In the genomic region with DNA sequence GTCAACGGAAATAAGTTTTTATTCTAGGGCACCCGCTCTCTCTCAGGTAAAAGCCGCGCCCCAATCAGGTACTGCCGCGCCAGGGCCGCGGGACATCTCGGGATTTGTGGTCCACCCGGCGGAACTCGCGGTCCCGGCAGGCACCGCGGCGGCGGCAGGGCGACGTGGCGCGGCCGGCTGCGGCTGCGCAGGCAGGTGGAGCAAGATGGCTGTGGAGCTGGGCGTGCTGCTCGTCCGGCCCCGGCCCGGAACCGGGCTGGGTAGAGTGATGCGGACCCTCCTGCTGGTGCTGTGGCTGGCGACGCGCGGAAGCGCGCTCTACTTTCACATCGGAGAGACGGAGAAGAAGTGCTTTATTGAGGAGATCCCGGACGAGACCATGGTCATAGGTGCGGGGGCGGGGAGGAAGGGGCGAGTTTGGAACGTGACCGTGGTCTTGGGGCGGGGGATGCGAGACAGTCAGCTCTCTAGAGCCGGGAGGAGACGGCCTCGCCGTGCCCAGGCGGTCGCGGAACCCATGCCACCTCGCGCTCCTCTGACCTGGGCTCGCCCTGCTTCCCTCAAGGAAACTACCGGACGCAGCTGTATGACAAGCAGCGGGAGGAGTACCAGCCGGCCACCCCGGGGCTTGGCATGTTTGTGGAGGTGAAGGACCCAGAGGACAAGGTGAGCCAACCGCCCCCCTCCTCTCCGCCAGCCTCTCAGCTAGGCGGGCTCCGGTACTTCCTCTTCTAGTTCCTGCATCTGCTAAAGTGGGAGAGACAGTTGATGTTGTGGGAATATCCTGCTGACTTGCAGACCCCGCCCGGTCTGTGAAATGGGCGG, we compare ENCODE assay signal across 8 cellular contexts. TPM values are rescaled to one million over a fixed set of nuclear protein-coding genes. Genes with fewer than 3 reads are reported as not detected.
DNase-seq lines count a peak whose midpoint lies in the region; ATAC-seq, FAIRE-seq and TF ChIP-seq lines count a peak whose summit lies in the region.

A gene (plus strand): TSS at position 194 of the 825 bp plus-strand sequence. CDS start 12 bp downstream, at position 206.

- no peak for TF ChIP-seq EP300 in A549 (IDR thresholded peaks at IDR 0.05)

- peaks cover 20% of the 10 kb centered on the region for H3K4me1 Mint-ChIP-seq in central memory CD8-positive, alpha-beta T cell

- H3K36me3 Mint-ChIP-seq in central memory CD8-positive, alpha-beta T cell (ENCODE audit: insufficient read depth): peaks cover 30% of the 10 kb centered on the region

- FAIRE-seq in A549 (lab: Jason Lieb, UNC): no peak

- ATAC-seq in A549 (peak; percentile 97 to 99), GM18517 (IDR thresholded peaks at IDR 0.05; ENCODE audit: unreplicated experiment) (peak; percentile 88), HG03025 (IDR thresholded peaks at IDR 0.05; ENCODE audit: low FRiP score, unreplicated experiment) (peak; percentile 96)
- peak; percentile 96 to 97 for ATAC-seq in activated CD4-positive, CD25-positive, alpha-beta regulatory T cell treated with anti-CD3 and anti-CD28 coated beads, Interleukin-2, amount 50 U/mL, for 24 hours
- ATAC-seq in central memory CD8-positive, alpha-beta T cell (replicated peaks; ENCODE audit: extremely low read depth, poor library complexity, severe bottlenecking): peak; percentile 97

- CTCF ChIA-PET in A549 (lab: Yijun Ruan, JAX): interaction anchor here (1.0 to 4.9 kb wide), 5 partner anchors 16 to 101 kb away, joined by 3 to 24 read pairs (median 4); no protein-coding TSS in a partner anchor

- H3K27me3 Mint-ChIP-seq in central memory CD8-positive, alpha-beta T cell: peaks cover 11% of the 10 kb centered on the region

- peaks cover 10% of the 10 kb centered on the region; the same call in 2 of the 3 replicates for H3K4me1 ChIP-seq in A549

- H3K27ac Mint-ChIP-seq in central memory CD8-positive, alpha-beta T cell (ENCODE audit: low read depth): peak within 1 kb of the TSS; percentile 97

- H3K4me3 ChIP-seq in A549: peak within 1 kb of the TSS; percentile 94

- peak; percentile 98 for TF ChIP-seq POLR2A in A549 (IDR thresholded peaks at IDR 0.05; ENCODE audit: low read length)

- TF ChIP-seq RAD21 in A549 (conservative IDR thresholded peaks at IDR 0.05 in 1 of 2, IDR thresholded peaks at IDR 0.05 in 1 of 2): no peak

- H3K9me3 Mint-ChIP-seq in central memory CD8-positive, alpha-beta T cell: no peaks in the 10 kb centered on the region

- peak within 1 kb of the TSS; percentile 92 to 96 for H3K27ac ChIP-seq in A549

- H3K4me3 Mint-ChIP-seq in central memory CD8-positive, alpha-beta T cell: peak within 1 kb of the TSS; percentile 97

- H3K9me3 ChIP-seq in A549: no peaks in the 10 kb centered on the region

- WGBS in A549 (ENCODE audit: missing lambda C conversion rate): 1% methylated on average over 34 of the region's 71 CpGs

- peak within 1 kb of the TSS; percentile 95 for H3K4me2 ChIP-seq in A549

- TF ChIP-seq CTCF in A549 (IDR thresholded peaks at IDR 0.05): no peak

- POLR2A ChIA-PET in A549 (lab: Yijun Ruan, JAX): interaction anchor here (0.6 to 1.4 kb wide), 5 partner anchors 11 to 95 kb away, joined by 3 to 5 read pairs (median 4); a partner anchor contains a TSS

- peak; percentile 80 to 87 for DNase-seq in A549 (ENCODE audit: low read depth in 1 of 2, low spot score in 1 of 2)
- DNase-seq in NCI-H2171 (lab: John Stamatoyannopoulos, UW): peak; percentile 64
- DNase-seq in central memory CD8-positive, alpha-beta T cell (ENCODE audit: low spot score in 2 of 2): peak; percentile 74
- DNase-seq in iris pigment epithelial cell (ENCODE audit: low read depth): peak; percentile 82
- DNase-seq in stimulated activated CD4-positive, alpha-beta T cell treated with anti-CD3 and anti-CD28 coated beads, Interleukin-12 subunit alpha, Interleukin-12 subunit beta, amount 100 ng/mL, for 24 hours (ENCODE audit: low read depth in 2 of 2): peak; percentile 77 to 81

TF ChIP-seq in A549, 52 proteins besides CTCF, POLR2A, EP300 and RAD21 (continues in another document):
- no peak for TF ChIP-seq RNF2 (IDR thresholded peaks at IDR 0.05; ENCODE audit: borderline replicate concordance, low read depth)
- TF ChIP-seq, protein P1, sequence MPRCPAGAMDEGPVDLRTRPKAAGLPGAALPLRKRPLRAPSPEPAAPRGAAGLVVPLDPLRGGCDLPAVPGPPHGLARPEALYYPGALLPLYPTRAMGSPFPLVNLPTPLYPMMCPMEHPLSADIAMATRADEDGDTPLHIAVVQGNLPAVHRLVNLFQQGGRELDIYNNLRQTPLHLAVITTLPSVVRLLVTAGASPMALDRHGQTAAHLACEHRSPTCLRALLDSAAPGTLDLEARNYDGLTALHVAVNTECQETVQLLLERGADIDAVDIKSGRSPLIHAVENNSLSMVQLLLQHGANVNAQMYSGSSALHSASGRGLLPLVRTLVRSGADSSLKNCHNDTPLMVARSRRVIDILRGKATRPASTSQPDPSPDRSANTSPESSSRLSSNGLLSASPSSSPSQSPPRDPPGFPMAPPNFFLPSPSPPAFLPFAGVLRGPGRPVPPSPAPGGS (IDR thresholded peaks at IDR 0.05): peak; percentile 88
- no peak for TF ChIP-seq HOXB13 (CRISPR knock-in tag; IDR thresholded peaks at IDR 0.05; ENCODE audit: low read depth)
- TF ChIP-seq CHD2 (IDR thresholded peaks at IDR 0.05; ENCODE audit: low read length, partially characterized antibody): peak; percentile 24
- TF ChIP-seq MAZ (IDR thresholded peaks at IDR 0.05; ENCODE audit: borderline replicate concordance, low read depth, low read length): no peak
- TF ChIP-seq TFCP2L1 (CRISPR knock-in tag; IDR thresholded peaks at IDR 0.05): no peak
- no peak for TF ChIP-seq FOSL2 (IDR thresholded peaks at IDR 0.05)
- TF ChIP-seq FOSL2 (CRISPR knock-in tag; IDR thresholded peaks at IDR 0.05): no peak
- TF ChIP-seq, protein P2, sequence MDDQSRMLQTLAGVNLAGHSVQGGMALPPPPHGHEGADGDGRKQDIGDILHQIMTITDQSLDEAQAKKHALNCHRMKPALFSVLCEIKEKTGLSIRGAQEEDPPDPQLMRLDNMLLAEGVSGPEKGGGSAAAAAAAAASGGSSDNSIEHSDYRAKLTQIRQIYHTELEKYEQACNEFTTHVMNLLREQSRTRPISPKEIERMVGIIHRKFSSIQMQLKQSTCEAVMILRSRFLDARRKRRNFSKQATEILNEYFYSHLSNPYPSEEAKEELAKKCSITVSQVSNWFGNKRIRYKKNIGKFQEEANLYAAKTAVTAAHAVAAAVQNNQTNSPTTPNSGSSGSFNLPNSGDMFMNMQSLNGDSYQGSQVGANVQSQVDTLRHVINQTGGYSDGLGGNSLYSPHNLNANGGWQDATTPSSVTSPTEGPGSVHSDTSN (IDR thresholded peaks at IDR 0.05): no peak
- TF ChIP-seq, protein P3, sequence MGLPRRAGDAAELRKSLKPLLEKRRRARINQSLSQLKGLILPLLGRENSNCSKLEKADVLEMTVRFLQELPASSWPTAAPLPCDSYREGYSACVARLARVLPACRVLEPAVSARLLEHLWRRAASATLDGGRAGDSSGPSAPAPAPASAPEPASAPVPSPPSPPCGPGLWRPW (IDR thresholded peaks at IDR 0.05): no peak
- no peak for TF ChIP-seq ESRRA (IDR thresholded peaks at IDR 0.05; ENCODE audit: borderline replicate concordance, low read length)
- TF ChIP-seq CHD4 (IDR thresholded peaks at IDR 0.05; ENCODE audit: borderline replicate concordance): no peak
- TF ChIP-seq NPAS2 (CRISPR knock-in tag; IDR thresholded peaks at IDR 0.05; ENCODE audit: borderline replicate concordance): no peak
- no peak for TF ChIP-seq RFX5 (IDR thresholded peaks at IDR 0.05)
- TF ChIP-seq NR3C1 (IDR thresholded peaks at IDR 0.05): no peak
- TF ChIP-seq MYC (IDR thresholded peaks at IDR 0.05; ENCODE audit: borderline replicate concordance, low read length): no peak
- TF ChIP-seq, protein P4, sequence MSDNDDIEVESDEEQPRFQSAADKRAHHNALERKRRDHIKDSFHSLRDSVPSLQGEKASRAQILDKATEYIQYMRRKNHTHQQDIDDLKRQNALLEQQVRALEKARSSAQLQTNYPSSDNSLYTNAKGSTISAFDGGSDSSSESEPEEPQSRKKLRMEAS (IDR thresholded peaks at IDR 0.05): peak; percentile 78
- TF ChIP-seq, protein P5, sequence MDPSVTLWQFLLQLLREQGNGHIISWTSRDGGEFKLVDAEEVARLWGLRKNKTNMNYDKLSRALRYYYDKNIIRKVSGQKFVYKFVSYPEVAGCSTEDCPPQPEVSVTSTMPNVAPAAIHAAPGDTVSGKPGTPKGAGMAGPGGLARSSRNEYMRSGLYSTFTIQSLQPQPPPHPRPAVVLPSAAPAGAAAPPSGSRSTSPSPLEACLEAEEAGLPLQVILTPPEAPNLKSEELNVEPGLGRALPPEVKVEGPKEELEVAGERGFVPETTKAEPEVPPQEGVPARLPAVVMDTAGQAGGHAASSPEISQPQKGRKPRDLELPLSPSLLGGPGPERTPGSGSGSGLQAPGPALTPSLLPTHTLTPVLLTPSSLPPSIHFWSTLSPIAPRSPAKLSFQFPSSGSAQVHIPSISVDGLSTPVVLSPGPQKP (IDR thresholded peaks at IDR 0.05; ENCODE audit: low read depth, low read length): no peak
- no peak for TF ChIP-seq ZFP36 (IDR thresholded peaks at IDR 0.05; ENCODE audit: borderline replicate concordance, partially characterized antibody)
- TF ChIP-seq, protein P6, sequence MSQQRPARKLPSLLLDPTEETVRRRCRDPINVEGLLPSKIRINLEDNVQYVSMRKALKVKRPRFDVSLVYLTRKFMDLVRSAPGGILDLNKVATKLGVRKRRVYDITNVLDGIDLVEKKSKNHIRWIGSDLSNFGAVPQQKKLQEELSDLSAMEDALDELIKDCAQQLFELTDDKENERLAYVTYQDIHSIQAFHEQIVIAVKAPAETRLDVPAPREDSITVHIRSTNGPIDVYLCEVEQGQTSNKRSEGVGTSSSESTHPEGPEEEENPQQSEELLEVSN (IDR thresholded peaks at IDR 0.05; ENCODE audit: borderline replicate concordance, low read depth): peak; percentile 61
- no peak for TF ChIP-seq CBX2 (IDR thresholded peaks at IDR 0.05; ENCODE audit: borderline replicate concordance, low read depth)
- TF ChIP-seq KDM1A (IDR thresholded peaks at IDR 0.05; ENCODE audit: low read depth): no peak
- no peak for TF ChIP-seq NFE2L2 (conservative IDR thresholded peaks at IDR 0.05; ENCODE audit: low read length)
- TF ChIP-seq PHF8 (IDR thresholded peaks at IDR 0.05; ENCODE audit: borderline replicate concordance, low read depth): peak; percentile 96
- no peak for TF ChIP-seq MAFK (IDR thresholded peaks at IDR 0.05; ENCODE audit: partially characterized antibody)
- TF ChIP-seq KDM5A (IDR thresholded peaks at IDR 0.05): peak; percentile 55
- no peak for TF ChIP-seq FOXS1 (CRISPR knock-in tag; IDR thresholded peaks at IDR 0.05)

RNA-seq across cellular contexts. Expression of the gene that starts here (rescaled TPM):
- 168 and 212 TPM in 2 replicates for polyA plus RNA-seq in A549 (2011; rRNA removed)
- 202 and 215 TPM in 2 replicates for polyA plus RNA-seq in A549 (2012; cell fraction: cytosol; rRNA removed)
- 186 and 187 TPM in 2 replicates for polyA plus RNA-seq in A549 (2012; cell fraction: nucleus; rRNA removed)
- 218 to 239 TPM (median 236 TPM) in 3 replicates for polyA plus RNA-seq in A549 (2017; fragmentation: RNase III; extraction: RNeasy Plus Mini Kit Qiagen cat#74134 plus additional on column Dnase treatment)
- 124 and 144 TPM in 2 replicates for polyA minus RNA-seq in A549 (2011; rRNA and poly(A)+ RNA removed)

Comparison
In these comparisons a context has a peak if more than half of its experiments do, and no peak if none do; other contexts are left out.
1. Peak in every context shown above with its lines: DNase-seq, ATAC-seq, H3K4me3 ChIP-seq and H3K27ac ChIP-seq.